In the genomic region with DNA sequence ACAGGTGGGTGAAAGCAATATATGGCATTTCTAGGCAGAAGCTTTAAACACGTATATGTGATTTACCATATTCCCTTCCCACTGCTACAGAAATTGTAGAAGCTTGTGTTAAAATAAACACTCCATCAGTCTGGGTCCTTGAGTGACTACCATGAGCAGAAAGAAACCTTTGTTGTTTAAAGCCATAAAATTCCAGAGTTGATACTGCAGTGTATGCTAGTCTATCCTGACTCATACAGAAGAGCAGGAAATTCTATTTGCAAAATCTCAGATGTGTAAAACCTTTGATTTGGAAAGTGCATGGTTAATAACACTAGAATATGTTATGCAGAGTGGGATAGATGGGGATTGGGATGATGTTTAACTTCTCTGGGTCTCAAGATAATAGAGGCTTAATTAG, we compare ENCODE assay signal across 15 cellular contexts.
"Had no signal": no experiment of that assay in that cellular context is flagged by ENCODE, and none has a peak within 500 bp of the region (broad histone marks: within the 10 kb centered on the region; RNA-seq: fewer than 3 reads in every experiment).

No MANE protein-coding gene starts in this region.

- ATAC-seq: activated CD8-positive, alpha-beta memory T cell treated with anti-CD3 and anti-CD28 coated beads, Interleukin-2, amount 10 ng/mL, durations not matched to agents 7 days and 5 days; left lobe of liver; right cardiac atrium; WTC11 had no signal

- H3K4me3 ChIP-seq: esophagus muscularis mucosa, lung, prostate gland, thyroid gland had no signal

- DNase-seq: activated CD4-positive, alpha-beta memory T cell treated with anti-CD3 and anti-CD28 coated beads for 36 hours; activated CD4-positive, alpha-beta T cell treated with anti-CD3 and anti-CD28 coated beads for 4 hours; activated CD8-positive, alpha-beta memory T cell treated with anti-CD3 and anti-CD28 coated beads, Interleukin-2, amount 10 ng/mL, durations not matched to agents 7 days and 5 days; amniotic stem cell; central memory CD4-positive, alpha-beta T cell; midbrain; right cardiac atrium; stimulated activated CD4-positive, alpha-beta T cell treated with anti-CD3 and anti-CD28 coated beads, Interleukin-2, amount 100 ng/mL, for 24 hours; stimulated activated naive CD4-positive, alpha-beta T cell treated with Interleukin-2 at 50 U/mL for 16 hours; thyroid gland had no signal
